In genomic region chr14:101185081-101185835, GRCh38 we compare ENCODE assay signal across 15 cellular contexts.
"Had no signal": no experiment of that assay in that cellular context is flagged by ENCODE, and none has a peak within 500 bp of the region (broad histone marks: within the 10 kb centered on the region; RNA-seq: fewer than 3 reads in every experiment).

No MANE protein-coding gene starts in this region.

- H3K4me3 ChIP-seq: left lung, prostate gland, sigmoid colon had no signal

- H3K4me1 ChIP-seq: foreskin keratinocyte, left lung, prostate gland, sigmoid colon had no signal

- H3K27me3 ChIP-seq: brain microvascular endothelial cell, foreskin keratinocyte had no signal

- H3K27ac ChIP-seq: brain microvascular endothelial cell, foreskin keratinocyte, left lung, prostate gland, sigmoid colon had no signal

- ATAC-seq: activated naive CD4-positive, alpha-beta T cell treated with anti-CD3 and anti-CD28 coated beads, Interleukin-2, amount 50 U/mL, for 72 hours; activated T-cell treated with anti-CD3 and anti-CD28 coated beads, Interleukin-2, amount 50 U/mL, for 4 hours; foreskin keratinocyte; left lung; stimulated activated naive CD8-positive, alpha-beta T cell treated with anti-CD3 and anti-CD28 coated beads, Interleukin-15, Interleukin-2, amounts not matched to agents 100 U/mL and 50 U/mL, for 24 hours; T-helper 17 cell had no signal

- H3K36me3 ChIP-seq: brain microvascular endothelial cell, left lung, prostate gland, sigmoid colon had no signal

- DNase-seq: activated B cell treated with CpG ODN at 0.5 μM for 24 hours; activated CD4-positive, alpha-beta T cell treated with anti-CD3 and anti-CD28 coated beads, Interleukin-2, amount 10 ng/mL, durations not matched to agents 24 days and 14 days; activated effector memory CD4-positive, alpha-beta T cell treated with anti-CD3 and anti-CD28 coated beads, Interleukin-2, amount 50 U/mL, for 16 hours; activated T-cell treated with anti-CD3 and anti-CD28 coated beads, Interleukin-2, amount 50 U/mL, for 4 hours; amygdala; brain microvascular endothelial cell; foreskin keratinocyte; left lung; sigmoid colon; stimulated activated CD4-positive, alpha-beta T cell treated with anti-CD3 and anti-CD28 coated beads, Interleukin-12 subunit alpha, Interleukin-12 subunit beta, amount 100 ng/mL, for 4 hours; stimulated activated CD4-positive, alpha-beta T cell treated with anti-CD3 and anti-CD28 coated beads, Interleukin-2, amount 100 ng/mL, for 48 hours; stimulated activated naive CD8-positive, alpha-beta T cell treated with anti-CD3 and anti-CD28 coated beads, Interleukin-15, Interleukin-2, amounts not matched to agents 100 U/mL and 50 U/mL, for 24 hours; T-helper 17 cell had no signal

- H3K9me3 ChIP-seq: prostate gland had no signal
